In the genomic region with DNA sequence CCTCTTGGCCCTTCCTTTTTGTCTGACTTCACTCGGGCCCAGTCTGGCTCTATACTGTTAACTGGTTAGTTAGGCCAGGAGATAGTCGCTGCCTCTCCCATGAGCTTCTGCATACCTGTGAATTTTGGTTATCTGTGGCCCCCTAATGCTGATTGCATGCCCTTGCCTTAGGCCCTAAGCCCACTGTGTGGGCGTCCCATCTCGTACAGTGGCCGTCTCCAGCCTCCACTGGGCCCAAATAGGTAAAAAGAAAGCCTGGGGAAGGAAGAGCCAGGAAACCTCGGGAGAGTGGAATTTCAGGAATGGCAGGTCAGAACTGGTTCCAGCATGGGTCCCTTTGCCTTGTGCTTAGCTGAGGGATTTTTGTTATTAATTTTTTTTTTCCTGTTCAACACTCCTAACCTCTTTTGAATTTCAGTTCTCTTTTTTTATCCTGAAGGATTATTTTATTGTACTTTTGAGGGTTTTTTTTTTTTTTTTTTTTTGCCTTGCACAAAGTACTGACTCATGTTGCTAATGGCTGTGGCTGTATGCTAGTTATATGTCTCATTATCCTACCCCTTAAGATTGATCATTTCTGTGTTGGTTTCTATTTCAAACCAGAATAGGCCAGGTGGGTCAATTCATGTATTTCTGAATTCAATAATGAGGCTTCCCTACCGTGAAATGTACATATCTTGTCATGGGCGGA, we compare ENCODE assay signal across 8 cellular contexts. TPM values are rescaled to one million over a fixed set of nuclear protein-coding genes. Genes with fewer than 3 reads are reported as not detected.
DNase-seq lines count a peak whose midpoint lies in the region; ATAC-seq and TF ChIP-seq lines count a peak whose summit lies in the region.

No MANE protein-coding gene starts in this region.

- peak overlapping the region; percentile 19 for H3K9ac ChIP-seq in muscle layer of colon (ENCODE audit: low read length)

- 0 out of 2 replicates have a peak overlapping the region, but pooled peaks have one; percentile 16 for H3K4me3 ChIP-seq in BJ (ENCODE audit: low read depth, low read length)
- H3K4me3 ChIP-seq in LNCaP clone FGC (ENCODE audit: low read depth, low read length): peak overlapping the region; percentile 68
- H3K4me3 ChIP-seq in muscle layer of colon (ENCODE audit: low read depth in 1 of 2, low read length in 2 of 2): peak overlapping the region in 1 of 2 donors; percentile 75

- no peaks in the 10 kb centered on the region for H3K9me3 ChIP-seq in muscle layer of colon (ENCODE audit: low read length)

- DNase-seq in BJ (ENCODE audit: low read depth): no peak
- DNase-seq in LNCaP clone FGC (ENCODE audit: low read depth): peak; percentile 48
- peak; percentile 70 to 89 for DNase-seq in T47D (ENCODE audit: low read depth in 1 of 2, low spot score in 1 of 2)
- no peak for DNase-seq in KG1 (lab: John Stamatoyannopoulos, UW)
- no peak for DNase-seq in NCI-H446 treated with DMSO at 0.1 percent for 48 hours (lab: John Stamatoyannopoulos, UW)
- no peak for DNase-seq in DMS153 (lab: John Stamatoyannopoulos, UW)

- H3K36me3 ChIP-seq in BJ (ENCODE audit: control insufficient read depth, insufficient read depth, low read length) (no peaks in the 10 kb centered on the region; the same call in 1 of the 2 replicates), muscle layer of colon (ENCODE audit: insufficient read depth, low read length) (no peaks in the 10 kb centered on the region)

- H3K27ac ChIP-seq in muscle layer of colon (ENCODE audit: low read depth, low read length): peak overlapping the region; percentile 20

- CTCF ChIA-PET in BJ (lab: Yijun Ruan, JAX): interaction anchor here (0.8 to 1.8 kb wide), 4 partner anchors 9 to 35 kb away, joined by 3 to 6 read pairs (median 4); no protein-coding TSS in a partner anchor

- POLR2A ChIA-PET in BJ (lab: Charles Lee): interaction anchor here (0.6 kb wide), 1 partner anchor 10 kb away, joined by 3 read pairs; no protein-coding TSS in a partner anchor

- no peak for ATAC-seq in HG03571 (IDR thresholded peaks at IDR 0.05; ENCODE audit: unreplicated experiment)

- H3K27me3 ChIP-seq in BJ (ENCODE audit: control insufficient read depth, insufficient read depth, low read length) (no peaks in the 10 kb centered on the region), muscle layer of colon (ENCODE audit: control insufficient read depth in 1 of 2, insufficient read depth in 2 of 2, low read length in 2 of 2) (no peaks in the 10 kb centered on the region)

- no peak for TF ChIP-seq CTCF in BJ (IDR thresholded peaks at IDR 0.05; ENCODE audit: insufficient read depth, low read depth, low read length)
- TF ChIP-seq CTCF in LNCaP clone FGC (IDR thresholded peaks at IDR 0.05; ENCODE audit: control insufficient read depth, extremely low read depth, insufficient read depth): no peak

- H3K4me1 ChIP-seq in muscle layer of colon (ENCODE audit: insufficient read depth, low read length): peaks cover 45% of the 10 kb centered on the region

- in situ Hi-C loops in T47D (cut with HindIII; ENCODE audit: low pct_unique_long_range_greater_than_20kb, low sequenced_read_pairs): no loop called here

RNA-seq across cellular contexts. Expression of gene PRRC2B, which starts 3.4 kb away (rescaled TPM):
- polyA plus RNA-seq in BJ (2011; rRNA removed): 19.3 and 25.8 TPM in 2 replicates
- 32.4 and 61.4 TPM in 2 replicates for polyA minus RNA-seq in BJ (2011; rRNA and poly(A)+ RNA removed)

Comparison
In these comparisons a context has a peak if more than half of its experiments do, and no peak if none do; other contexts are left out.
1. DNase-seq: peak in LNCaP clone FGC (single experiment) and T47D (2 of 2); none in BJ (single experiment), KG1 (single experiment), NCI-H446 treated with DMSO at 0.1 percent for 48 hours (single experiment) and DMS153 (single experiment).